ENCODE assay signal across 12 cellular contexts in genomic region chr9:70093944-70094343, GRCh38. TPM values are rescaled to one million over a fixed set of nuclear protein-coding genes. Genes with fewer than 3 reads are reported as not detected.
DNase-seq lines count a peak whose midpoint lies in the region; ATAC-seq and TF ChIP-seq lines count a peak whose summit lies in the region.
"Had no signal": no experiment of that assay in that cellular context is flagged by ENCODE, and none has a peak within 500 bp of the region (broad histone marks: within the 10 kb centered on the region; RNA-seq: fewer than 3 reads in every experiment).

No MANE protein-coding gene starts in this region.

- H3K9me3 ChIP-seq in IMR-90 (ENCODE audit: control insufficient read depth, insufficient read depth, low read length): no peaks in the 10 kb centered on the region

- no peak overlapping the region for H3K4ac ChIP-seq in IMR-90 (ENCODE audit: low read depth, low read length)

- no peak overlapping the region for H3K18ac ChIP-seq in IMR-90 (ENCODE audit: low read depth, low read length)

- no peak overlapping the region for H4K91ac ChIP-seq in IMR-90 (ENCODE audit: insufficient read depth, low read depth, low read length)

- WGBS in IMR-90 (ENCODE audit: extremely low coverage in 2 of 2, insufficient read length in 1 of 2), 2 experiments: no CpG with 5 or more reads among the region's 1 CpG

- H3K27me3 ChIP-seq in IMR-90 (ENCODE audit: control insufficient read depth, insufficient read depth, low read length): no peaks in the 10 kb centered on the region
- H3K27me3 ChIP-seq: hepatocyte had no signal

- H3K56ac ChIP-seq in IMR-90 (ENCODE audit: extremely low read depth, insufficient read depth, low read length): no peak overlapping the region

- H4K8ac ChIP-seq in IMR-90 (ENCODE audit: low read depth in 2 of 2, low read length in 2 of 2): no peak overlapping the region

- H2AFZ ChIP-seq in IMR-90 (replicated peaks; ENCODE audit: low read length, poor library complexity): no peak overlapping the region
- H2AFZ ChIP-seq: hepatocyte had no signal

- no peak overlapping the region for H2AK5ac ChIP-seq in IMR-90 (ENCODE audit: low read depth, low read length)

- H4K5ac ChIP-seq in IMR-90 (ENCODE audit: low read depth, low read length): no peak overlapping the region

- ATAC-seq in IMR-90 (ENCODE audit: low read depth) (peak; percentile 48; the same call in 1 of the 2 replicates), left lobe of liver (no peak), GM19397 (IDR thresholded peaks at IDR 0.05; ENCODE audit: unreplicated experiment) (no peak)
- ATAC-seq: activated CD4-positive, CD25-positive, alpha-beta regulatory T cell treated with anti-CD3 and anti-CD28 coated beads, Interleukin-2, amount 50 U/mL, for 24 hours had no signal

- H3K14ac ChIP-seq in IMR-90 (replicated peaks; ENCODE audit: low read depth, low read length): no peak overlapping the region

- H4K20me1 ChIP-seq in IMR-90 (ENCODE audit: insufficient read depth, low read length): no peaks in the 10 kb centered on the region

- POLR2A ChIA-PET in IMR-90 (lab: Charles Lee; ENCODE audit: unreplicated experiment): no interaction called here

- no peak overlapping the region for H2BK5ac ChIP-seq in IMR-90 (ENCODE audit: low read depth, low read length, poor library complexity, severe bottlenecking)

- TF ChIP-seq POLR2A in IMR-90 (IDR thresholded peaks at IDR 0.05; ENCODE audit: low read depth, low read length): no peak

- no peak overlapping the region for H3K4me3 ChIP-seq in IMR-90 (ENCODE audit: insufficient read depth, low read depth, low read length)
- H3K4me3 ChIP-seq: hepatocyte had no signal

- H2BK120ac ChIP-seq in IMR-90 (ENCODE audit: low read depth, low read length): no peak overlapping the region

- no peak overlapping the region for H2AK9ac ChIP-seq in IMR-90 (replicated peaks; ENCODE audit: low read depth, low read length, poor library complexity)

- no peaks in the 10 kb centered on the region for H3K36me3 ChIP-seq in IMR-90 (ENCODE audit: control insufficient read depth, insufficient read depth, low read length)

- H3K4me2 ChIP-seq in IMR-90 (ENCODE audit: low read depth, low read length): no peak overlapping the region
- H3K4me2 ChIP-seq: hepatocyte had no signal

- intact Hi-C loops in IMR-90 (cut with micrococcal nuclease): no loop called here

- H2BK15ac ChIP-seq in IMR-90 (ENCODE audit: low read depth, low read length): no peak overlapping the region

- DNase-seq in DMS153 (lab: John Stamatoyannopoulos, UW): peak; percentile 85
- DNase-seq in IMR-90: no peak
- DNase-seq in astrocyte of the hippocampus (ENCODE audit: low read depth, low spot score): peak; percentile 65
- DNase-seq in myocyte (ENCODE audit: low read depth): peak; percentile 95
- no peak for DNase-seq in ACHN
- no peak for DNase-seq in left lobe of liver (ENCODE audit: low spot score)
- DNase-seq: activated naive CD4-positive, alpha-beta T cell treated with anti-CD3 and anti-CD28 coated beads for 36 hours; midbrain; small intestine had no signal

- CTCF ChIA-PET in IMR-90 (lab: Yijun Ruan, JAX): no interaction called here

- H2BK20ac ChIP-seq in IMR-90 (ENCODE audit: low read depth, low read length): no peak overlapping the region

- dilution Hi-C loops in IMR-90 (cut with HindIII; ENCODE audit: low sequenced_read_pairs, unreplicated experiment): no loop called here

- TF ChIP-seq RAD21 in IMR-90 (IDR thresholded peaks at IDR 0.05; ENCODE audit: low read length): no peak

- no peak overlapping the region for H3K9ac ChIP-seq in IMR-90 (ENCODE audit: low read depth, low read length)

- H3K79me1 ChIP-seq in IMR-90 (ENCODE audit: low read depth in 1 of 2, low read length in 2 of 2): no peaks in the 10 kb centered on the region

- peaks cover 3% of the 10 kb centered on the region; the same call in 1 of the 2 replicates for H3K4me1 ChIP-seq in IMR-90 (ENCODE audit: control insufficient read depth, insufficient read depth, low read length)

- no peaks in the 10 kb centered on the region for H3K9me1 ChIP-seq in IMR-90 (ENCODE audit: insufficient read depth, low read length)

- no peak overlapping the region for H3K27ac ChIP-seq in IMR-90 (ENCODE audit: insufficient read depth, low read length)
- H3K27ac ChIP-seq: hepatocyte had no signal

- H3K23ac ChIP-seq in IMR-90 (ENCODE audit: low read depth, low read length): no peak overlapping the region

- TF ChIP-seq CTCF in IMR-90 (conservative IDR thresholded peaks at IDR 0.05; ENCODE audit: low read depth, low read length): no peak

- BruUV-seq in IMR-90 (replicated peaks; lab: Mats Ljungman, UMichigan): no TSS peak

- in situ Hi-C loops in IMR-90 (cut with MboI; ENCODE audit: low sequenced_read_pairs): no loop called here
- in situ Hi-C loops in ACHN (cut with HindIII; ENCODE audit: low pct_ligation_motif_present, low pct_unique_long_range_greater_than_20kb, low sequenced_read_pairs): no loop called here

TF ChIP-seq in IMR-90, 13 proteins besides CTCF, POLR2A, EP300 and RAD21:
- no peak for TF ChIP-seq NFE2L2 (IDR thresholded peaks at IDR 0.05; ENCODE audit: low read depth, low read length)
- no peak for TF ChIP-seq ELK1 (IDR thresholded peaks at IDR 0.05; ENCODE audit: borderline replicate concordance, low read depth, low read length)
- TF ChIP-seq MAFK (IDR thresholded peaks at IDR 0.05; ENCODE audit: low read depth, low read length): peak; percentile 74

RNA-seq across cellular contexts. Expression of gene MAMDC2, which starts 50.3 kb away (rescaled TPM):
- 5.0 and 5.6 TPM in 2 replicates for total RNA-seq in IMR-90 (2012; rRNA removed)
- 5.0 and 5.2 TPM in 2 replicates for polyA plus RNA-seq in IMR-90 (2012; rRNA removed)
- polyA plus RNA-seq in IMR-90 (2012; cell fraction: cytosol; rRNA removed): 1.2 and 2.8 TPM in 2 replicates
- 1.3 and 3.5 TPM in 2 replicates for polyA plus RNA-seq in IMR-90 (2012; cell fraction: nucleus; rRNA removed; ENCODE audit: low replicate concordance)
- 93.5 and 163 TPM in 2 replicates for total RNA-seq in myocyte
- 41.9 TPM for polyA plus RNA-seq in myocyte (2012)
- total RNA-seq in left lobe of liver: 0.48 TPM
- total RNA-seq: activated naive CD4-positive, alpha-beta T cell treated with anti-CD3 and anti-CD28 coated beads for 36 hours had no signal

Comparison
In these comparisons a context has a peak if more than half of its experiments do, and no peak if none do; other contexts are left out.
1. DNase-seq: peak in DMS153 (single experiment), astrocyte of the hippocampus (single experiment) and myocyte (single experiment); none in IMR-90 (single experiment), ACHN (single experiment) and left lobe of liver (single experiment).
2. RNA of gene MAMDC2, which starts 50.3 kb away (total RNA-seq): 93.5 to 163 TPM in myocyte; 5.0 to 5.6 TPM in IMR-90 and 0.48 TPM in left lobe of liver (single experiment); every median in the first group is over 10 times any median in the second.